9 cellular contexts compared by ENCODE assay signal in genomic region chr15:63243776-63244175, GRCh38. TPM values are rescaled to one million over a fixed set of nuclear protein-coding genes. Genes with fewer than 3 reads are reported as not detected.
DNase-seq lines count a peak whose midpoint lies in the region; ATAC-seq and TF ChIP-seq lines count a peak whose summit lies in the region.
"Had no signal": no experiment of that assay in that cellular context is flagged by ENCODE, and none has a peak within 500 bp of the region (broad histone marks: within the 10 kb centered on the region; RNA-seq: fewer than 3 reads in every experiment).

No MANE protein-coding gene starts in this region.

- H3K4me1 ChIP-seq in left ventricle myocardium inferior (peaks cover 48% of the 10 kb centered on the region), mesenchymal stem cell (ENCODE audit: control insufficient read depth, insufficient read depth, low read depth, low read length) (peaks cover 6% of the 10 kb centered on the region), upper lobe of right lung (peaks cover 57% of the 10 kb centered on the region)

- no peak overlapping the region for H3K4me2 ChIP-seq in mesenchymal stem cell (ENCODE audit: low read length, poor library complexity, severe bottlenecking)

- intact Hi-C loops in left ventricle myocardium inferior (cut with micrococcal nuclease), result no loop called here
- intact Hi-C loops in left cardiac atrium (cut with DNase I), result no loop called here
- intact Hi-C loops in upper lobe of right lung (cut with DNase I), result no loop called here

- no peak overlapping the region for H4K91ac ChIP-seq in mesenchymal stem cell (ENCODE audit: low read length)

- H3K4me1 Mint-ChIP-seq in activated naive CD8-positive, alpha-beta T cell (ENCODE audit: low read depth), result peaks cover 69% of the 10 kb centered on the region

- H3K27ac ChIP-seq in left ventricle myocardium inferior (replicated peaks) (peak overlapping the region; percentile 69), mesenchymal stem cell (ENCODE audit: low read length, poor library complexity, severe bottlenecking) (peak overlapping the region; percentile 74), upper lobe of right lung (peak overlapping the region; percentile 53)

- H3K9ac ChIP-seq in mesenchymal stem cell (ENCODE audit: low read length), result peak overlapping the region; percentile 53

- H3K27ac Mint-ChIP-seq in activated naive CD8-positive, alpha-beta T cell, result peak overlapping the region; percentile 93

- H2BK12ac ChIP-seq in mesenchymal stem cell (ENCODE audit: low read length in 2 of 2), result no peak overlapping the region

- ATAC-seq in left cardiac atrium (no peak), upper lobe of right lung (no peak), HG03342 (IDR thresholded peaks at IDR 0.05; ENCODE audit: unreplicated experiment) (no peak)

- no peak overlapping the region for H3K4ac ChIP-seq in mesenchymal stem cell (ENCODE audit: low read depth in 1 of 2, low read length in 2 of 2)

- in situ Hi-C loops in G401 (cut with HindIII; ENCODE audit: low sequenced_read_pairs), result no loop called here

- H3K9me3 ChIP-seq in left ventricle myocardium inferior (replicated peaks) (no peaks in the 10 kb centered on the region), mesenchymal stem cell (ENCODE audit: control insufficient read depth, low read length) (no peaks in the 10 kb centered on the region), upper lobe of right lung (no peaks in the 10 kb centered on the region)

- no peaks in the 10 kb centered on the region for H3K9me3 Mint-ChIP-seq in activated naive CD8-positive, alpha-beta T cell (ENCODE audit: low read depth)

- H2AK5ac ChIP-seq in mesenchymal stem cell (ENCODE audit: low read length, severe bottlenecking), result no peak overlapping the region

- H3K79me1 ChIP-seq in mesenchymal stem cell (replicated peaks; ENCODE audit: low read length, poor library complexity, severe bottlenecking), result peaks cover 26% of the 10 kb centered on the region

- H2AFZ ChIP-seq in mesenchymal stem cell (ENCODE audit: low read depth, low read length), result no peak overlapping the region

- TF ChIP-seq CTCF in left ventricle myocardium inferior (IDR thresholded peaks at IDR 0.05; ENCODE audit: borderline replicate concordance), result no peak
- TF ChIP-seq CTCF in upper lobe of right lung (IDR thresholded peaks at IDR 0.05), result no peak

- H3K36me3 ChIP-seq in left ventricle myocardium inferior, result peaks cover 3% of the 10 kb centered on the region
- peaks cover 2 to 6% of the 10 kb centered on the region in 2 experiments for H3K36me3 ChIP-seq in mesenchymal stem cell (ENCODE audit: control insufficient read depth in 1 of 2, insufficient read depth in 2 of 2, low read depth in 1 of 2, low read length in 2 of 2)
- H3K36me3 ChIP-seq in upper lobe of right lung, result no peaks in the 10 kb centered on the region

- H3K18ac ChIP-seq in mesenchymal stem cell (ENCODE audit: low read depth in 1 of 2, low read length in 2 of 2), result no peak overlapping the region

- H3K23ac ChIP-seq in mesenchymal stem cell (ENCODE audit: low read length in 2 of 2), result no peak overlapping the region

- no peaks in the 10 kb centered on the region for H3K27me3 Mint-ChIP-seq in activated naive CD8-positive, alpha-beta T cell

- H3K14ac ChIP-seq in mesenchymal stem cell (ENCODE audit: low read length in 2 of 2), result no peak overlapping the region

- H2BK5ac ChIP-seq in mesenchymal stem cell (ENCODE audit: low read depth, low read length, poor library complexity, severe bottlenecking), result no peak overlapping the region

- H3K36me3 Mint-ChIP-seq in activated naive CD8-positive, alpha-beta T cell, result peaks cover 14% of the 10 kb centered on the region

- no peak overlapping the region for H3K4me3 Mint-ChIP-seq in activated naive CD8-positive, alpha-beta T cell

- H3K4me3 ChIP-seq in left ventricle myocardium inferior (no peak overlapping the region), mesenchymal stem cell (ENCODE audit: insufficient read depth in 1 of 2, low read depth in 1 of 2, low read length in 2 of 2) (no peak overlapping the region), upper lobe of right lung (no peak overlapping the region)

- no peak overlapping the region for H2BK15ac ChIP-seq in mesenchymal stem cell (ENCODE audit: low read depth, poor library complexity, severe bottlenecking)

- H4K8ac ChIP-seq in mesenchymal stem cell (ENCODE audit: low read length), result no peak overlapping the region

- WGBS in mesenchymal stem cell, result 73% methylated on average over 1 of the region's 1 CpG

- H2BK120ac ChIP-seq in mesenchymal stem cell (ENCODE audit: low read depth, low read length), result no peak overlapping the region

- no peaks in the 10 kb centered on the region for H3K27me3 ChIP-seq in left ventricle myocardium inferior (ENCODE audit: low read depth)
- H3K27me3 ChIP-seq in mesenchymal stem cell (ENCODE audit: control insufficient read depth in 1 of 2, insufficient read depth in 1 of 2, low read length in 2 of 2), result no peaks in the 10 kb centered on the region
- no peaks in the 10 kb centered on the region for H3K27me3 ChIP-seq in upper lobe of right lung

- DNase-seq in left ventricle myocardium inferior, result no peak
- no peak for DNase-seq in left cardiac atrium
- DNase-seq in mesenchymal stem cell, result no peak
- no peak for DNase-seq in upper lobe of right lung
- no peak for DNase-seq in G401 (ENCODE audit: low spot score)
- DNase-seq in A172 (ENCODE audit: low spot score), result no peak
- DNase-seq: NCI-H1417 had no signal

RNA-seq across cellular contexts. Expression of gene APH1B, which starts 33.6 kb away (rescaled TPM):
- 6.2 TPM for total RNA-seq in left ventricle myocardium inferior
- 10 to 100 TPM in 1 of 2 donors, 1 to 10 TPM in 1; 9.6 to 11.8 TPM for total RNA-seq in left cardiac atrium
- 18.6 TPM for polyA plus RNA-seq in mesenchymal stem cell (2013, experiment 1 of 2)
- polyA plus RNA-seq in mesenchymal stem cell (2013, experiment 2 of 2), result 17.5 TPM
- 20.0 TPM for total RNA-seq in upper lobe of right lung
- total RNA-seq in G401 (2014; rRNA removed; shearing (Covaris generic)), result 6.9 and 7.4 TPM in 2 replicates
- 12.8 and 15.0 TPM in 2 replicates for total RNA-seq in A172 (2014; rRNA removed; shearing (Covaris generic))

RNA-seq across cellular contexts. Expression of gene RAB8B, which starts 54.4 kb away (rescaled TPM):
- 8.1 TPM for total RNA-seq in left ventricle myocardium inferior
- 10 to 100 TPM; 19.7 to 21.9 TPM for total RNA-seq in left cardiac atrium
- polyA plus RNA-seq in mesenchymal stem cell (2013, experiment 1 of 2), result 63.1 TPM
- polyA plus RNA-seq in mesenchymal stem cell (2013, experiment 2 of 2), result 60.0 TPM
- total RNA-seq in upper lobe of right lung, result 54.5 TPM
- 6.3 and 7.8 TPM in 2 replicates for total RNA-seq in G401 (2014; rRNA removed; shearing (Covaris generic))
- total RNA-seq in A172 (2014; rRNA removed; shearing (Covaris generic)), result 18.2 and 20.5 TPM in 2 replicates
